ENCODE assay signal across 13 cellular contexts in genomic region chr2:129050116-129050515, GRCh38.
"Had no signal": no experiment of that assay in that cellular context is flagged by ENCODE, and none has a peak within 500 bp of the region (broad histone marks: within the 10 kb centered on the region; RNA-seq: fewer than 3 reads in every experiment).

No MANE protein-coding gene starts in this region.

- H3K4me1 ChIP-seq: pancreas had no signal

- DNase-seq: activated gamma-delta T cell; activated T-cell treated with anti-CD3 and anti-CD28 coated beads, Interleukin-2, amount 50 U/mL, for 48 hours; amygdala; hippocampal formation; kidney glomerular epithelial cell; pancreas; stimulated activated CD4-positive, alpha-beta T cell treated with anti-CD3 and anti-CD28 coated beads, Interleukin-12 subunit alpha, Interleukin-12 subunit beta, amount 100 ng/mL, for 4 hours; stimulated activated naive CD4-positive, alpha-beta T cell; trophoblast cell had no signal

- H3K27ac Mint-ChIP-seq: activated naive CD8-positive, alpha-beta T cell; brain; mesothelial cell of epicardium had no signal

- H3K4me3 Mint-ChIP-seq: activated naive CD8-positive, alpha-beta T cell; brain; mesothelial cell of epicardium; neural crest cell had no signal

- H3K36me3 Mint-ChIP-seq: activated naive CD8-positive, alpha-beta T cell; brain had no signal

- ATAC-seq: pancreas had no signal

- H3K9me3 ChIP-seq: pancreas had no signal

- H3K27me3 ChIP-seq: pancreas had no signal

- H3K27me3 Mint-ChIP-seq: activated naive CD8-positive, alpha-beta T cell; brain had no signal

- H3K4me1 Mint-ChIP-seq: brain, mesothelial cell of epicardium, neural crest cell had no signal

- H3K4me3 ChIP-seq: pancreas had no signal

- H3K36me3 ChIP-seq: pancreas had no signal

- H3K27ac ChIP-seq: pancreas had no signal
